17 cellular contexts compared by ENCODE assay signal in genomic region chr6:50236164-50236563, GRCh38.
DNase-seq lines count a peak whose midpoint lies in the region; ATAC-seq, FAIRE-seq and TF ChIP-seq lines count a peak whose summit lies in the region.
"Had no signal": no experiment of that assay in that cellular context is flagged by ENCODE, and none has a peak within 500 bp of the region (broad histone marks: within the 10 kb centered on the region; RNA-seq: fewer than 3 reads in every experiment).

No MANE protein-coding gene starts in this region.

- no peak overlapping the region for H2AFZ ChIP-seq in HepG2 (ENCODE audit: low read length)
- 0 out of 2 replicates have a peak overlapping the region, but pooled peaks have one; percentile 8 for H2AFZ ChIP-seq in MM.1S (ENCODE audit: low read length)
- no peak overlapping the region for H2AFZ ChIP-seq in OCI-LY7 (ENCODE audit: low read length)

- CTCF ChIA-PET in HepG2 (lab: Yijun Ruan, JAX; ENCODE audit: low intra/inter-chr PET ratio, low total read pairs) (no interaction called here), OCI-LY7 (lab: Charles Lee; ENCODE audit: unreplicated experiment) (no interaction called here)

- BruUV-seq in HepG2 (replicated peaks; lab: Mats Ljungman, UMichigan) = no TSS peak
- BruUV-seq in OCI-LY7 (replicated peaks; lab: Mats Ljungman, UMichigan) = no TSS peak

- TF ChIP-seq EP300 in HepG2 (IDR thresholded peaks at IDR 0.05; ENCODE audit: low read depth in 2 of 2, low read length in 2 of 2) (no peak), HepG2 (CRISPR knock-in tag; IDR thresholded peaks at IDR 0.05; ENCODE audit: borderline replicate concordance) (no peak)

- TF ChIP-seq RAD21 in HepG2 (CRISPR knock-in tag; IDR thresholded peaks at IDR 0.05) = no peak

- H3K9me2 ChIP-seq in MM.1S (replicated peaks; ENCODE audit: insufficient read depth, low read length) (no peaks in the 10 kb centered on the region), OCI-LY7 (ENCODE audit: insufficient read depth, low read length) (no peaks in the 10 kb centered on the region)

- H3K4me3 ChIP-seq in HepG2 (replicated peaks in 1 of 3; ENCODE audit: insufficient read depth in 1 of 3, low read depth in 2 of 3, low read length in 3 of 3) (no peak overlapping the region), right lobe of liver (no peak overlapping the region), MM.1S (ENCODE audit: low read length) (no peak overlapping the region), epithelial cell of esophagus (ENCODE audit: low read length) (no peak overlapping the region), OCI-LY7 (ENCODE audit: low read depth, low read length, poor library complexity, severe bottlenecking) (no peak overlapping the region)
- H3K4me3 ChIP-seq: A549 had no signal

- H3K4me2 ChIP-seq in HepG2 (ENCODE audit: low read depth, low read length) (no peak overlapping the region), MM.1S (ENCODE audit: low read depth, low read length) (0 out of 2 replicates have a peak overlapping the region, but pooled peaks have one; percentile 12), OCI-LY7 (ENCODE audit: low read length) (no peak overlapping the region)
- H3K4me2 ChIP-seq: A549 had no signal

- H3K27me3 ChIP-seq in HepG2 (ENCODE audit: control insufficient read depth in 1 of 2, insufficient read depth in 2 of 2, low read length in 2 of 2) (no peaks in the 10 kb centered on the region), right lobe of liver (no peaks in the 10 kb centered on the region), MM.1S (replicated peaks; ENCODE audit: insufficient read depth, low read length) (no peaks in the 10 kb centered on the region)
- H3K27me3 ChIP-seq: BE2C had no signal

- FAIRE-seq in HepG2 (lab: Jason Lieb, UNC) (no peak), urothelium cell line (lab: Jason Lieb, UNC) (no peak)
- FAIRE-seq: A549, GM12892, H1 had no signal

- no peak overlapping the region for H3K27ac ChIP-seq in HepG2 (ENCODE audit: extremely low read length, insufficient read depth, low read length)
- no peak overlapping the region for H3K27ac ChIP-seq in right lobe of liver
- no peak overlapping the region for H3K27ac ChIP-seq in MM.1S (ENCODE audit: low read length)
- H3K27ac ChIP-seq in OCI-LY7 (ENCODE audit: low read depth, low read length, poor library complexity, severe bottlenecking) = no peak overlapping the region
- H3K27ac ChIP-seq: A549, C4-2B had no signal

- H4K20me1 ChIP-seq in HepG2 (ENCODE audit: insufficient read depth, low read length) = no peaks in the 10 kb centered on the region
- H4K20me1 ChIP-seq in MM.1S (ENCODE audit: insufficient read depth, low read length) = no peaks in the 10 kb centered on the region
- H4K20me1 ChIP-seq in OCI-LY7 (ENCODE audit: insufficient read depth, low read length) = no peaks in the 10 kb centered on the region

- H3K9me3 ChIP-seq in HepG2 (ENCODE audit: low read length) = no peaks in the 10 kb centered on the region
- no peaks in the 10 kb centered on the region for H3K9me3 ChIP-seq in right lobe of liver
- H3K9me3 ChIP-seq in MM.1S (replicated peaks; ENCODE audit: insufficient read depth, low read length) = no peaks in the 10 kb centered on the region
- H3K9me3 ChIP-seq in OCI-LY7 (ENCODE audit: low read length) = no peaks in the 10 kb centered on the region
- H3K9me3 ChIP-seq: A549, BE2C had no signal

- H3F3A ChIP-seq in MM.1S (ENCODE audit: insufficient read depth, low read length) = no peaks in the 10 kb centered on the region

- H3K36me3 ChIP-seq in HepG2 (replicated peaks in 1 of 2; ENCODE audit: control insufficient read depth in 1 of 2, insufficient read depth in 2 of 2, low read length in 2 of 2) (no peaks in the 10 kb centered on the region), right lobe of liver (no peaks in the 10 kb centered on the region), MM.1S (replicated peaks; ENCODE audit: insufficient read depth, low read length) (no peaks in the 10 kb centered on the region), OCI-LY7 (ENCODE audit: insufficient read depth, low read length) (no peaks in the 10 kb centered on the region)
- H3K36me3 ChIP-seq: BE2C had no signal

- no peak for DNase-seq in HepG2 (ENCODE audit: low spot score)
- DNase-seq in right lobe of liver = no peak
- DNase-seq in MM.1S = peak; percentile 24
- DNase-seq in epithelial cell of esophagus (ENCODE audit: low read depth) = peak; percentile 8
- peak; percentile 34 for DNase-seq in urothelium cell line (ENCODE audit: low spot score)
- no peak for DNase-seq in OCI-LY7 (ENCODE audit: low spot score)
- DNase-seq in stimulated activated CD4-positive, alpha-beta T cell treated with anti-CD3 and anti-CD28 coated beads, Interleukin-4, amount 100 ng/mL, for 1 hour = no peak
- DNase-seq: BE2C; CD4-positive, alpha-beta memory T cell; DND-41; GDM1 had no signal

- no peak for ATAC-seq in HepG2
- no peak for ATAC-seq in right lobe of liver
- ATAC-seq in GM19467 (IDR thresholded peaks at IDR 0.05; ENCODE audit: unreplicated experiment) = no peak
- ATAC-seq: A549, HCT116 had no signal

- intact Hi-C loops in HepG2 (cut with micrococcal nuclease; ENCODE audit: unreplicated experiment) (no loop called here), right lobe of liver (cut with DNase I) (no loop called here), OCI-LY7 (cut with micrococcal nuclease; ENCODE audit: unreplicated experiment) (no loop called here)

- H3K4me1 ChIP-seq in HepG2 (ENCODE audit: insufficient read depth, low read length) = no peaks in the 10 kb centered on the region
- no peaks in the 10 kb centered on the region for H3K4me1 ChIP-seq in right lobe of liver
- no peaks in the 10 kb centered on the region for H3K4me1 ChIP-seq in MM.1S (ENCODE audit: low read length)
- no peaks in the 10 kb centered on the region for H3K4me1 ChIP-seq in OCI-LY7 (ENCODE audit: insufficient read depth, low read length, poor library complexity, severe bottlenecking)
- H3K4me1 ChIP-seq: A549, BE2C had no signal

- POLR2A ChIA-PET in HepG2 (lab: Yijun Ruan, JAX) = no interaction called here
- POLR2A ChIA-PET in OCI-LY7 (lab: Charles Lee) = interaction anchor here (0.7 kb wide), 1 partner anchor 254 kb away, joined by 4 read pairs; no protein-coding TSS in a partner anchor

- no peaks in the 10 kb centered on the region for H3K79me2 ChIP-seq in HepG2 (ENCODE audit: insufficient read depth, low read length)
- H3K79me2 ChIP-seq in MM.1S (ENCODE audit: low read length) = no peaks in the 10 kb centered on the region
- H3K79me2 ChIP-seq in OCI-LY7 (ENCODE audit: insufficient read depth, low read depth, low read length) = no peaks in the 10 kb centered on the region

- H3K9ac ChIP-seq in HepG2 (ENCODE audit: insufficient read depth, low read depth, low read length) (no peak overlapping the region), MM.1S (ENCODE audit: low read length) (no peak overlapping the region)

- TF ChIP-seq POLR2A in HepG2 (IDR thresholded peaks at IDR 0.05; ENCODE audit: insufficient read depth in 1 of 2, low read depth in 2 of 2, low read length in 2 of 2) (no peak), right lobe of liver (IDR thresholded peaks at IDR 0.05) (no peak)

- in situ Hi-C loops in HepG2 (cut with HindIII; ENCODE audit: extremely low pct_ligation_motif_present, low pct_unique_long_range_greater_than_20kb) = no loop called here

- TF ChIP-seq CTCF in HepG2 (CRISPR knock-in tag; IDR thresholded peaks at IDR 0.05) = no peak
- TF ChIP-seq CTCF in right lobe of liver (IDR thresholded peaks at IDR 0.05) = no peak
- no peak for TF ChIP-seq CTCF in MM.1S (IDR thresholded peaks at IDR 0.05; ENCODE audit: low read length)
- no peak for TF ChIP-seq CTCF in epithelial cell of esophagus (IDR thresholded peaks at IDR 0.05; ENCODE audit: insufficient read depth, low read depth, low read length, missing control alignments)
- TF ChIP-seq CTCF in OCI-LY7 (conservative IDR thresholded peaks at IDR 0.05; ENCODE audit: low read length) = no peak

TF ChIP-seq in HepG2, 621 proteins besides CTCF, POLR2A, EP300 and RAD21:
- TF ChIP-seq MAFK (conservative IDR thresholded peaks at IDR 0.05 in 1 of 2, IDR thresholded peaks at IDR 0.05 in 1 of 2; ENCODE audit: low read length in 2 of 2) (peak; percentile 52 to 69), MAFF (IDR thresholded peaks at IDR 0.05; ENCODE audit: low read depth, low read length) (peak; percentile 61), SRY (CRISPR knock-in tag; IDR thresholded peaks at IDR 0.05) (no peak)

Comparison
In these comparisons a context has a peak if more than half of its experiments do, and no peak if none do; other contexts are left out.
1. DNase-seq: peak in MM.1S (single experiment), epithelial cell of esophagus (single experiment) and urothelium cell line (single experiment); none in HepG2 (single experiment), right lobe of liver (0 of 3), OCI-LY7 (single experiment) and stimulated activated CD4-positive, alpha-beta T cell treated with anti-CD3 and anti-CD28 coated beads, Interleukin-4, amount 100 ng/mL, for 1 hour (single experiment).